16 cellular contexts compared by ENCODE assay signal in genomic region chr7:106215868-106216516, GRCh38.
DNase-seq lines count a peak whose midpoint lies in the region; ATAC-seq, FAIRE-seq and TF ChIP-seq lines count a peak whose summit lies in the region.
"Had no signal": no experiment of that assay in that cellular context is flagged by ENCODE, and none has a peak within 500 bp of the region (broad histone marks: within the 10 kb centered on the region; RNA-seq: fewer than 3 reads in every experiment).

No MANE protein-coding gene starts in this region.

- DNase-seq in GM23248 = no peak
- no peak for DNase-seq in astrocyte (ENCODE audit: low read depth)
- no peak for DNase-seq in lower lobe of right lung
- DNase-seq in smooth muscle cell (lab: John Stamatoyannopoulos, UW; ENCODE audit: unreplicated experiment) = no peak
- DNase-seq in T-helper 1 cell = no peak
- DNase-seq: NCI-H2081; NK-92 treated with Interleukin-12 subunit alpha and Interleukin-12 subunit beta, amount 100 ng/mL, for 24 hours; stimulated activated CD8-positive, alpha-beta memory T cell treated with anti-CD3 and anti-CD28 coated beads, Interleukin-4, amount 100 ng/mL, for 48 hours had no signal

- in situ Hi-C loops in GM23248 (cut with MboI) = no loop called here

- peak overlapping the region; percentile 38 for H3K4me2 ChIP-seq in GM23248 (ENCODE audit: unreplicated experiment)
- H3K4me2 ChIP-seq in astrocyte (ENCODE audit: low read length) = peak overlapping the region; percentile 78
- peak overlapping the region; percentile 71 for H3K4me2 ChIP-seq in smooth muscle cell

- H3F3A ChIP-seq in GM23248 (ENCODE audit: insufficient read depth) (peaks cover 22% of the 10 kb centered on the region), smooth muscle cell (ENCODE audit: low read depth) (peaks cover 10% of the 10 kb centered on the region)

- H3K9me2 ChIP-seq in GM23248 (ENCODE audit: insufficient read depth) = no peaks in the 10 kb centered on the region

- H3K36me3 ChIP-seq in GM23248 (ENCODE audit: low read depth) (no peaks in the 10 kb centered on the region), astrocyte (ENCODE audit: insufficient read depth, low read length) (no peaks in the 10 kb centered on the region), lower lobe of right lung (no peaks in the 10 kb centered on the region), smooth muscle cell (ENCODE audit: low read depth) (no peaks in the 10 kb centered on the region)
- H3K36me3 ChIP-seq: BLaER1 treated with 17β-estradiol and CSF1 and Interleukin-3, amounts not matched to agents 10 nM and 100 nM had no signal

- ATAC-seq in lower lobe of right lung (no peak), HG03097 (IDR thresholded peaks at IDR 0.05; ENCODE audit: low FRiP score, unreplicated experiment) (no peak), HG03108 (IDR thresholded peaks at IDR 0.05; ENCODE audit: unreplicated experiment) (no peak), GM21529 (IDR thresholded peaks at IDR 0.05; ENCODE audit: unreplicated experiment) (no peak)
- ATAC-seq: WTC11 had no signal

- H2AFZ ChIP-seq in GM23248 (peak overlapping the region; percentile 44; the same call in 1 of the 2 replicates), astrocyte (ENCODE audit: low read depth, low read length) (peak overlapping the region; percentile 54), smooth muscle cell (ENCODE audit: low read depth) (peak overlapping the region; percentile 73)

- intact Hi-C loops in lower lobe of right lung (cut with DNase I) = no loop called here

- H3K27ac ChIP-seq in GM23248 (peak overlapping the region; percentile 62), astrocyte (ENCODE audit: low read depth, low read length) (peak overlapping the region; percentile 69), lower lobe of right lung (peak overlapping the region; percentile 76), smooth muscle cell (ENCODE audit: low read depth) (peak overlapping the region; percentile 85)
- H3K27ac ChIP-seq: BLaER1 treated with 17β-estradiol and CSF1 and Interleukin-3, amounts not matched to agents 10 nM and 100 nM had no signal

- no peaks in the 10 kb centered on the region for H3K27me3 Mint-ChIP-seq in astrocyte (ENCODE audit: low read depth, unreplicated experiment)

- H3K4me3 Mint-ChIP-seq in astrocyte (ENCODE audit: unreplicated experiment) = no peak overlapping the region
- H3K4me3 Mint-ChIP-seq: neural crest cell, WTC11 had no signal

- no peak for FAIRE-seq in astrocyte (lab: Jason Lieb, UNC)
- FAIRE-seq: GM12892, islet of Langerhans had no signal

- H3K9me3 Mint-ChIP-seq in astrocyte (ENCODE audit: unreplicated experiment) = peaks cover 2% of the 10 kb centered on the region
- H3K9me3 Mint-ChIP-seq: neural crest cell, WTC11 had no signal

- peak overlapping the region; percentile 84 for H3K27ac Mint-ChIP-seq in astrocyte (ENCODE audit: unreplicated experiment)
- H3K27ac Mint-ChIP-seq: WTC11 had no signal

- 74% methylated on average over 8 of the region's 8 CpGs for WGBS in GM23248 (ENCODE audit: low coverage in 1 of 2, low lambda C conversion rate in 2 of 2, missing lambda C conversion rate in 2 of 2), 2 experiments
- 64% methylated on average over 8 of the region's 8 CpGs for WGBS in smooth muscle cell (ENCODE audit: low lambda C conversion rate)

- H3K4me1 ChIP-seq in GM23248 (ENCODE audit: insufficient read depth) (peaks cover 22% of the 10 kb centered on the region), astrocyte (ENCODE audit: insufficient read depth, low read length) (peaks cover 10% of the 10 kb centered on the region), lower lobe of right lung (peaks cover 40% of the 10 kb centered on the region), smooth muscle cell (ENCODE audit: low read depth) (no peaks in the 10 kb centered on the region)

- H4K20me1 ChIP-seq in GM23248 (ENCODE audit: insufficient read depth) = no peaks in the 10 kb centered on the region
- no peaks in the 10 kb centered on the region for H4K20me1 ChIP-seq in astrocyte (ENCODE audit: insufficient read depth, low read length)
- no peaks in the 10 kb centered on the region for H4K20me1 ChIP-seq in smooth muscle cell (ENCODE audit: low read depth)
- H4K20me1 ChIP-seq: BLaER1 treated with 17β-estradiol and CSF1 and Interleukin-3, amounts not matched to agents 10 nM and 100 nM had no signal

- peaks cover 21% of the 10 kb centered on the region for H3K4me1 Mint-ChIP-seq in astrocyte (ENCODE audit: low read depth, unreplicated experiment)
- H3K4me1 Mint-ChIP-seq: WTC11 had no signal

- H3K9ac ChIP-seq in GM23248 (0 out of 2 replicates have a peak overlapping the region, but pooled peaks have one; percentile 25), astrocyte (ENCODE audit: low read length) (peak overlapping the region; percentile 4), smooth muscle cell (ENCODE audit: low read depth) (no peak overlapping the region)
- H3K9ac ChIP-seq: BLaER1 treated with 17β-estradiol and CSF1 and Interleukin-3, amounts not matched to agents 10 nM and 100 nM had no signal

- H3K4me3 ChIP-seq in GM23248 (peak overlapping the region; percentile 27; the same call in 1 of the 2 replicates), astrocyte (ENCODE audit: insufficient read depth, low read depth, low read length) (no peak overlapping the region), lower lobe of right lung (no peak overlapping the region), smooth muscle cell (peak overlapping the region; percentile 9)
- H3K4me3 ChIP-seq: BLaER1 treated with 17β-estradiol and CSF1 and Interleukin-3, amounts not matched to agents 10 nM and 100 nM had no signal

- TF ChIP-seq CTCF in astrocyte (IDR thresholded peaks at IDR 0.05; ENCODE audit: insufficient read depth, low read depth, low read length) (no peak), lower lobe of right lung (IDR thresholded peaks at IDR 0.05) (no peak), smooth muscle cell (IDR thresholded peaks at IDR 0.05; ENCODE audit: borderline replicate concordance, insufficient read depth, poor library complexity, severe bottlenecking) (no peak)

- H3K36me3 Mint-ChIP-seq in astrocyte (ENCODE audit: low read depth, unreplicated experiment) = no peaks in the 10 kb centered on the region
- H3K36me3 Mint-ChIP-seq: WTC11 had no signal

- H3K79me2 ChIP-seq in GM23248 (ENCODE audit: insufficient read depth) (no peaks in the 10 kb centered on the region), astrocyte (ENCODE audit: insufficient read depth, low read length) (no peaks in the 10 kb centered on the region), smooth muscle cell (ENCODE audit: low read depth) (no peaks in the 10 kb centered on the region)

- H3K27me3 ChIP-seq in GM23248 (replicated peaks; ENCODE audit: insufficient read depth) (no peaks in the 10 kb centered on the region), astrocyte (ENCODE audit: insufficient read depth, low read length) (no peaks in the 10 kb centered on the region), lower lobe of right lung (ENCODE audit: low read depth) (no peaks in the 10 kb centered on the region), smooth muscle cell (ENCODE audit: low read depth) (no peaks in the 10 kb centered on the region)
- H3K27me3 ChIP-seq: BLaER1 treated with 17β-estradiol and CSF1 and Interleukin-3, amounts not matched to agents 10 nM and 100 nM had no signal

- no peaks in the 10 kb centered on the region for H3K9me3 ChIP-seq in GM23248 (ENCODE audit: low read depth)
- H3K9me3 ChIP-seq in astrocyte (ENCODE audit: insufficient read depth, low read depth, low read length) = no peaks in the 10 kb centered on the region
- H3K9me3 ChIP-seq in lower lobe of right lung = no peaks in the 10 kb centered on the region
- no peaks in the 10 kb centered on the region for H3K9me3 ChIP-seq in smooth muscle cell (replicated peaks; ENCODE audit: low read depth)
- H3K9me3 ChIP-seq: BLaER1 treated with 17β-estradiol and CSF1 and Interleukin-3, amounts not matched to agents 10 nM and 100 nM had no signal

Comparison
In these comparisons a context has a peak if more than half of its experiments do, and no peak if none do; other contexts are left out.
1. H3K4me3 ChIP-seq: peak in GM23248 (single experiment) and smooth muscle cell (single experiment); none in astrocyte (single experiment) and lower lobe of right lung (single experiment).
2. Peak in every context shown above with its lines, with median percentiles within 50 percentile points of each other: H2AFZ ChIP-seq, H3K27ac ChIP-seq and H3K4me2 ChIP-seq.